10 cellular contexts compared by ENCODE assay signal in genomic region chr1:233598891-233599541, GRCh38. TPM values are rescaled to one million over a fixed set of nuclear protein-coding genes. Genes with fewer than 3 reads are reported as not detected.
DNase-seq lines count a peak whose midpoint lies in the region; ATAC-seq and TF ChIP-seq lines count a peak whose summit lies in the region.
"Had no signal": no experiment of that assay in that cellular context is flagged by ENCODE, and none has a peak within 500 bp of the region (broad histone marks: within the 10 kb centered on the region; RNA-seq: fewer than 3 reads in every experiment).

No MANE protein-coding gene starts in this region.

- no peaks in the 10 kb centered on the region for H3K27me3 ChIP-seq in hepatocyte
- H3K27me3 ChIP-seq: upper lobe of left lung had no signal

- peak overlapping the region; percentile 25 for H3K4me2 ChIP-seq in hepatocyte

- H3K36me3 ChIP-seq in hepatocyte (replicated peaks; ENCODE audit: insufficient read depth, low read depth), result no peaks in the 10 kb centered on the region
- H3K36me3 ChIP-seq: upper lobe of left lung had no signal

- H3K4me3 ChIP-seq in hepatocyte, result no peak overlapping the region
- H3K4me3 ChIP-seq: upper lobe of left lung had no signal

- H3K9me2 ChIP-seq in hepatocyte (replicated peaks; ENCODE audit: insufficient read depth), result no peaks in the 10 kb centered on the region

- no peaks in the 10 kb centered on the region for H3K4me1 ChIP-seq in hepatocyte (ENCODE audit: insufficient read depth)
- H3K4me1 ChIP-seq: upper lobe of left lung had no signal

- peak overlapping the region; percentile 9 for H3K27ac ChIP-seq in hepatocyte
- H3K27ac ChIP-seq: upper lobe of left lung had no signal

- H3K9me3 Mint-ChIP-seq in progenitor cell of endocrine pancreas (ENCODE audit: low read depth), result no peaks in the 10 kb centered on the region

- H3K27me3 Mint-ChIP-seq in progenitor cell of endocrine pancreas, result peaks cover 9% of the 10 kb centered on the region

- no peak overlapping the region for H3K4me3 Mint-ChIP-seq in progenitor cell of endocrine pancreas (ENCODE audit: low read depth)

- no peaks in the 10 kb centered on the region for H3K36me3 Mint-ChIP-seq in progenitor cell of endocrine pancreas (ENCODE audit: insufficient read depth)

- H2AFZ ChIP-seq in hepatocyte, result no peak overlapping the region

- no peak overlapping the region for H3K27ac Mint-ChIP-seq in progenitor cell of endocrine pancreas

- DNase-seq in activated CD4-positive, alpha-beta T cell treated with anti-CD3 and anti-CD28 coated beads for 48 hours, result peak; percentile 54
- no peak for DNase-seq in activated CD4-positive, alpha-beta T cell treated with anti-CD3 and anti-CD28 coated beads for 4 hours
- no peak for DNase-seq in hepatocyte (ENCODE audit: low spot score)
- no peak for DNase-seq in DMS 273 treated with DMSO at 0.1 percent for 48 hours (lab: John Stamatoyannopoulos, UW)
- DNase-seq in progenitor cell of endocrine pancreas (ENCODE audit: low spot score, unreplicated experiment), result no peak
- DNase-seq in ureter (ENCODE audit: low spot score), result no peak
- DNase-seq: NCI-H2171, upper lobe of left lung had no signal

- no peaks in the 10 kb centered on the region for H4K20me1 ChIP-seq in hepatocyte (ENCODE audit: insufficient read depth, poor library complexity, severe bottlenecking)

- H3K79me2 ChIP-seq in hepatocyte, result no peaks in the 10 kb centered on the region

- no peaks in the 10 kb centered on the region for H3K9me3 ChIP-seq in hepatocyte (ENCODE audit: low read depth)
- H3K9me3 ChIP-seq: upper lobe of left lung had no signal

- TF ChIP-seq CTCF in hepatocyte (IDR thresholded peaks at IDR 0.05; ENCODE audit: poor library complexity) (no peak), progenitor cell of endocrine pancreas (IDR thresholded peaks at IDR 0.05; ENCODE audit: unreplicated experiment) (no peak)

- peaks cover 6% of the 10 kb centered on the region for H3K4me1 Mint-ChIP-seq in progenitor cell of endocrine pancreas (ENCODE audit: low read depth)

- 48% methylated on average over 8 of the region's 8 CpGs for WGBS in hepatocyte (ENCODE audit: low lambda C conversion rate, missing lambda C conversion rate)

- ATAC-seq in GM21515 (IDR thresholded peaks at IDR 0.05; ENCODE audit: unreplicated experiment) (peak; percentile 86), HG03342 (IDR thresholded peaks at IDR 0.05; ENCODE audit: unreplicated experiment) (peak; percentile 87)

RNA-seq across cellular contexts. Expression of gene KCNK1, which starts 14.9 kb away (rescaled TPM):
- total RNA-seq in hepatocyte, result 16.1 and 21.4 TPM in 2 replicates
- polyA plus RNA-seq in hepatocyte, result 25.9 and 27.1 TPM in 2 replicates
- 9.4 and 9.7 TPM in 2 replicates for total RNA-seq in progenitor cell of endocrine pancreas
- 6.9 TPM for total RNA-seq in ureter
